8 cellular contexts compared by ENCODE assay signal in genomic region chr19:2488942-2489731, GRCh38. TPM values are rescaled to one million over a fixed set of nuclear protein-coding genes. Genes with fewer than 3 reads are reported as not detected.
DNase-seq lines count a peak whose midpoint lies in the region; ATAC-seq and TF ChIP-seq lines count a peak whose summit lies in the region.

No MANE protein-coding gene starts in this region.

- H3K9me3 ChIP-seq in ES-I3 (ENCODE audit: control insufficient read depth, insufficient read depth, low read length) (no peaks in the 10 kb centered on the region), stomach (no peaks in the 10 kb centered on the region)

- DNase-seq in NCI-H1105 treated with DMSO at 0.1 percent for 48 hours (lab: John Stamatoyannopoulos, UW) (peak; percentile 36), kidney tubule cell (ENCODE audit: low spot score) (peak; percentile 66), stomach (peak; percentile 82), A172 (ENCODE audit: low spot score) (no peak)
- no peak for DNase-seq in central memory CD8-positive, alpha-beta T cell (ENCODE audit: low spot score in 2 of 2)

- H3K4me3 ChIP-seq in stomach: peak overlapping the region; percentile 43 to 51 (median 50)

- H3K27ac Mint-ChIP-seq in central memory CD8-positive, alpha-beta T cell (ENCODE audit: low read depth): no peak overlapping the region

- peak overlapping the region; percentile 62; the same call in 1 of the 2 replicates for H3K9ac ChIP-seq in ES-I3 (ENCODE audit: low read depth, low read length)

- ATAC-seq in central memory CD8-positive, alpha-beta T cell (replicated peaks; ENCODE audit: extremely low read depth, poor library complexity, severe bottlenecking): no peak
- no peak for ATAC-seq in GM18907 (IDR thresholded peaks at IDR 0.05; ENCODE audit: unreplicated experiment)
- no peak for ATAC-seq in GM19035 (IDR thresholded peaks at IDR 0.05; ENCODE audit: unreplicated experiment)

- no peak for TF ChIP-seq EP300 in stomach (IDR thresholded peaks at IDR 0.05)

- peak overlapping the region in 4 of 5 donors; percentile 28 to 83 (median 50) for H3K27ac ChIP-seq in stomach

- TF ChIP-seq CTCF in stomach (IDR thresholded peaks at IDR 0.05): no peak

- H3K36me3 Mint-ChIP-seq in central memory CD8-positive, alpha-beta T cell (ENCODE audit: insufficient read depth): peaks cover 3% of the 10 kb centered on the region

- no peak for TF ChIP-seq POLR2A in stomach (IDR thresholded peaks at IDR 0.05)

- 2 to 11% (median 3%) methylated on average over 16 to 78 of the region's 78 CpGs for WGBS in stomach, 5 donors

- H3K36me3 ChIP-seq in ES-I3 (ENCODE audit: insufficient read depth, low read length) (no peaks in the 10 kb centered on the region), stomach (no peaks in the 10 kb centered on the region)

- peaks cover 46% of the 10 kb centered on the region for H3K27me3 Mint-ChIP-seq in central memory CD8-positive, alpha-beta T cell

- H3K4me3 Mint-ChIP-seq in central memory CD8-positive, alpha-beta T cell: peak overlapping the region; percentile 53

- no peaks in the 10 kb centered on the region; the same call in 1 of the 2 replicates for H3K4me1 ChIP-seq in ES-I3 (ENCODE audit: insufficient read depth, low read length)
- H3K4me1 ChIP-seq in stomach: peaks cover 29 to 51% (median 47%) of the 10 kb centered on the region in 4 donors

- H3K9me3 Mint-ChIP-seq in central memory CD8-positive, alpha-beta T cell: no peaks in the 10 kb centered on the region

- intact Hi-C loops in stomach (cut with DNase I; ENCODE audit: low total_unique reads): no loop called here

- peaks cover 0 to 22% (median 3%) of the 10 kb centered on the region in 3 donors for H3K27me3 ChIP-seq in stomach

- H3K4me1 Mint-ChIP-seq in central memory CD8-positive, alpha-beta T cell: peaks cover 17% of the 10 kb centered on the region

RNA-seq across cellular contexts. Expression of gene GADD45B, which starts 13.2 kb away (rescaled TPM):
- 100 to 1,000 TPM in 1 of 5 donors, 10 to 100 TPM in 4; 61.6 to 588 (median 91.0) TPM for total RNA-seq in stomach
- polyA plus RNA-seq in stomach: 10 to 100 TPM; 52.9 to 92.1 (median 53.8) TPM
- 92.7 and 97.6 TPM in 2 replicates for total RNA-seq in A172 (2014; rRNA removed; shearing (Covaris generic))

RNA-seq across cellular contexts. Expression of gene LMNB2, which starts 32.4 kb away (rescaled TPM):
- total RNA-seq in stomach: 10 to 100 TPM; 19.8 to 76.8 (median 29.0) TPM
- 10 to 100 TPM; 12.2 to 19.7 (median 13.6) TPM for polyA plus RNA-seq in stomach
- 232 and 348 TPM in 2 replicates for total RNA-seq in A172 (2014; rRNA removed; shearing (Covaris generic))

Comparison
In these comparisons a context has a peak if more than half of its experiments do, and no peak if none do; other contexts are left out.
1. DNase-seq: peak in NCI-H1105 treated with DMSO at 0.1 percent for 48 hours (single experiment), kidney tubule cell (single experiment) and stomach (single experiment); none in central memory CD8-positive, alpha-beta T cell (0 of 2) and A172 (single experiment).